ENCODE assay signal across 21 cellular contexts in the genomic region with DNA sequence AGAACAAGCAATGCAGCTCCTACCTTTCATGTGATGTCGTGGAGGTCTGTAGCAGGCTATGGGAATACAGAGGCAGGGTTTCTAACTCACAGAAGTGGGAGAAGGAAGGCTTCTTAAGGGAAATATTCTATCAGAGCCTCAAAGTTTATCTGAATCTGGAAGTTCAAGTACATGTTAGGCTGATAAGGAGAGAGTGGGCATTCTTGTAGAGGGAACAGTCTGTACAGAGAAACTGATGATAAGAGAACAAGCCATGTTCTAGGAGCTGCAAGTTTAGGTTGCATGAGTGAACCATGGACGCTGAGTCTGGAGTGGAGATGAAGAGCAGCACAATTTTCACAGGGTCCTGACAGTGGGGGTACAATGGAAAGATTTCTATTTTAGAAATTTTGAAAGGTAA.
"Had no signal": no experiment of that assay in that cellular context is flagged by ENCODE, and none has a peak within 500 bp of the region (broad histone marks: within the 10 kb centered on the region; RNA-seq: fewer than 3 reads in every experiment).

No MANE protein-coding gene starts in this region.

- H3K27ac ChIP-seq: colonic mucosa, epithelial cell of prostate, esophagus squamous epithelium, gastrocnemius medialis, heart left ventricle, left lung, lower lobe of right lung had no signal

- H3K4me1 ChIP-seq: colonic mucosa, gastrocnemius medialis, heart left ventricle, left lung, lower lobe of right lung had no signal

- H3K27me3 ChIP-seq: colonic mucosa, esophagus squamous epithelium, gastrocnemius medialis, heart left ventricle, left lung had no signal

- H3K36me3 Mint-ChIP-seq: mesothelial cell of epicardium had no signal

- H3K27me3 Mint-ChIP-seq: dendritic cell treated with granulocyte-macrophage colony-stimulating factor and Interleukin-4, amounts not matched to agents 40 ng/mL and 50 ng/mL, for 4 days; effector memory CD8-positive, alpha-beta T cell had no signal

- H3K4me3 Mint-ChIP-seq: dendritic cell treated with granulocyte-macrophage colony-stimulating factor and Interleukin-4, amounts not matched to agents 40 ng/mL and 50 ng/mL, for 4 days; effector memory CD8-positive, alpha-beta T cell; endodermal cell; mesothelial cell of epicardium had no signal

- H3K9me3 ChIP-seq: colonic mucosa, esophagus squamous epithelium, gastrocnemius medialis, heart left ventricle, left lung, lower lobe of right lung, mucosa of descending colon had no signal

- H3K4me3 ChIP-seq: colonic mucosa, esophagus squamous epithelium, gastrocnemius medialis, heart left ventricle, left lung, lower lobe of right lung, mucosa of descending colon had no signal

- H3K9me3 Mint-ChIP-seq: dendritic cell treated with granulocyte-macrophage colony-stimulating factor and Interleukin-4, amounts not matched to agents 40 ng/mL and 50 ng/mL, for 4 days had no signal

- H3K27ac Mint-ChIP-seq: dendritic cell treated with granulocyte-macrophage colony-stimulating factor and Interleukin-4, amounts not matched to agents 40 ng/mL and 50 ng/mL, for 4 days; effector memory CD8-positive, alpha-beta T cell; endodermal cell; mesothelial cell of epicardium had no signal

- H3K36me3 ChIP-seq: colonic mucosa, esophagus squamous epithelium, gastrocnemius medialis, heart left ventricle, left lung, lower lobe of right lung had no signal

- DNase-seq: colonic mucosa; cortex of kidney; effector CD8-positive, alpha-beta T cell; effector memory CD8-positive, alpha-beta T cell; endodermal cell; erythroblast; esophagus squamous epithelium; foreskin fibroblast; foreskin melanocyte; gastrocnemius medialis; heart left ventricle; hippocampal formation; left cardiac atrium; left lung; left ventricle myocardium superior; lower lobe of right lung; mesenchymal stem cell; mucosa of descending colon had no signal
